1 cellular context compared by ENCODE assay signal in genomic region chr11:1682225-1682901, GRCh38.
TF ChIP-seq lines count a peak whose summit lies in the region.

No MANE protein-coding gene starts in this region.

TF ChIP-seq in HepG2, 621 proteins besides CTCF, POLR2A, EP300 and RAD21 (continued from another document and continues in another):
- TF ChIP-seq KIAA2018 (CRISPR knock-in tag; IDR thresholded peaks at IDR 0.05; ENCODE audit: borderline replicate concordance) = no peak
- no peak for TF ChIP-seq EHMT2 (IDR thresholded peaks at IDR 0.05; ENCODE audit: borderline replicate concordance, low read depth, low read length)
- TF ChIP-seq TBP (CRISPR knock-in tag; IDR thresholded peaks at IDR 0.05) = no peak
- no peak for TF ChIP-seq ZNF749 (CRISPR knock-in tag; IDR thresholded peaks at IDR 0.05; ENCODE audit: borderline replicate concordance)
- no peak for TF ChIP-seq HNRNPH1 (optimal IDR thresholded peaks at IDR 0.05; ENCODE audit: low read depth, low read length)
- TF ChIP-seq STAT5B (CRISPR knock-in tag; IDR thresholded peaks at IDR 0.05) = no peak
- TF ChIP-seq SOX5 (CRISPR knock-in tag; IDR thresholded peaks at IDR 0.05; ENCODE audit: borderline replicate concordance) = peak; percentile 73; the same call in 1 of the 2 replicates
- no peak; the same call in 1 of the 2 replicates for TF ChIP-seq GMEB1 (CRISPR knock-in tag; IDR thresholded peaks at IDR 0.05; ENCODE audit: borderline replicate concordance)
- TF ChIP-seq BCL6 (CRISPR knock-in tag; IDR thresholded peaks at IDR 0.05) = peak; percentile 57
- no peak for TF ChIP-seq PCBP2 (optimal IDR thresholded peaks at IDR 0.05; ENCODE audit: low read depth, low read length, poor library complexity, severe bottlenecking)
- peak; percentile 36; the same call in 1 of the 2 replicates for TF ChIP-seq YEATS2 (CRISPR knock-in tag; IDR thresholded peaks at IDR 0.05; ENCODE audit: borderline replicate concordance)
- peak; percentile 77; the same call in 1 of the 2 replicates for TF ChIP-seq HOXA9 (CRISPR knock-in tag; IDR thresholded peaks at IDR 0.05; ENCODE audit: borderline replicate concordance)
- TF ChIP-seq ZNF678 (CRISPR knock-in tag; IDR thresholded peaks at IDR 0.05) = no peak
- no peak for TF ChIP-seq CENPX (CRISPR knock-in tag; IDR thresholded peaks at IDR 0.05)
- TF ChIP-seq EED (CRISPR knock-in tag; IDR thresholded peaks at IDR 0.05) = no peak
- TF ChIP-seq ZNF430 (CRISPR knock-in tag; IDR thresholded peaks at IDR 0.05) = no peak
- peak; percentile 80 for TF ChIP-seq PAXIP1 (CRISPR knock-in tag; conservative IDR thresholded peaks at IDR 0.05)
- no peak for TF ChIP-seq CAMTA2 (CRISPR knock-in tag; IDR thresholded peaks at IDR 0.05; ENCODE audit: borderline replicate concordance)
- peak; percentile 81 for TF ChIP-seq IRF2 (CRISPR knock-in tag; IDR thresholded peaks at IDR 0.05)
- TF ChIP-seq SOX13 (IDR thresholded peaks at IDR 0.05) = peak; percentile 61
- TF ChIP-seq SOX13 (CRISPR knock-in tag; conservative IDR thresholded peaks at IDR 0.05 in 1 of 2, IDR thresholded peaks at IDR 0.05 in 1 of 2) = peak in 1 of 2 experiments; percentile 74; a peak in 2 of 4 replicates
- 0 out of 2 replicates have a peak, but pooled peaks have one; percentile 10 for TF ChIP-seq ZNF800 (CRISPR knock-in tag; IDR thresholded peaks at IDR 0.05)
- TF ChIP-seq GATA4 (IDR thresholded peaks at IDR 0.05; ENCODE audit: borderline replicate concordance, low read depth) = peak; percentile 98
- TF ChIP-seq HHEX (CRISPR knock-in tag; IDR thresholded peaks at IDR 0.05) = peak; percentile 33; the same call in 1 of the 2 replicates
- TF ChIP-seq ZNF207 (IDR thresholded peaks at IDR 0.05; ENCODE audit: borderline replicate concordance) = no peak
- 0 out of 2 replicates have a peak, but pooled peaks have one; percentile 28 for TF ChIP-seq KLF6 (CRISPR knock-in tag; IDR thresholded peaks at IDR 0.05)
- no peak for TF ChIP-seq SRY (CRISPR knock-in tag; IDR thresholded peaks at IDR 0.05)
- TF ChIP-seq ZNF547 (CRISPR knock-in tag; IDR thresholded peaks at IDR 0.05) = no peak
- no peak; the same call in 1 of the 2 replicates for TF ChIP-seq SIX1 (CRISPR knock-in tag; IDR thresholded peaks at IDR 0.05; ENCODE audit: borderline replicate concordance)
- no peak for TF ChIP-seq RBM22 (optimal IDR thresholded peaks at IDR 0.05; ENCODE audit: low read length)
- TF ChIP-seq RARG (CRISPR knock-in tag; IDR thresholded peaks at IDR 0.05; ENCODE audit: low read depth) = no peak
- no peak for TF ChIP-seq KDM5A (IDR thresholded peaks at IDR 0.05; ENCODE audit: borderline replicate concordance, low read length)
- no peak for TF ChIP-seq TGIF2 (CRISPR knock-in tag; IDR thresholded peaks at IDR 0.05)
- TF ChIP-seq MAFK (conservative IDR thresholded peaks at IDR 0.05 in 1 of 2, IDR thresholded peaks at IDR 0.05 in 1 of 2; ENCODE audit: low read length in 2 of 2) = no peak
- no peak for TF ChIP-seq ZNF333 (CRISPR knock-in tag; IDR thresholded peaks at IDR 0.05; ENCODE audit: borderline replicate concordance)
- no peak; a peak in 1 of 4 replicates for TF ChIP-seq ATF4 (CRISPR knock-in tag; IDR thresholded peaks at IDR 0.05)
- no peak for TF ChIP-seq FOXA1 (IDR thresholded peaks at IDR 0.05)
- TF ChIP-seq FOXA1 (CRISPR knock-in tag; IDR thresholded peaks at IDR 0.05) = peak; percentile 86
- TF ChIP-seq SMARCC2 (IDR thresholded peaks at IDR 0.05) = no peak
- no peak for TF ChIP-seq TCF12 (IDR thresholded peaks at IDR 0.05)
- TF ChIP-seq TCF12 (CRISPR knock-in tag; IDR thresholded peaks at IDR 0.05) = peak; percentile 94
- no peak for TF ChIP-seq ARID3A (IDR thresholded peaks at IDR 0.05; ENCODE audit: low read depth, low read length)
- TF ChIP-seq EEA1 (CRISPR knock-in tag; IDR thresholded peaks at IDR 0.05; ENCODE audit: borderline replicate concordance) = no peak
